Comparison of ENCODE assay signal across 1 cellular context in the genomic region with DNA sequence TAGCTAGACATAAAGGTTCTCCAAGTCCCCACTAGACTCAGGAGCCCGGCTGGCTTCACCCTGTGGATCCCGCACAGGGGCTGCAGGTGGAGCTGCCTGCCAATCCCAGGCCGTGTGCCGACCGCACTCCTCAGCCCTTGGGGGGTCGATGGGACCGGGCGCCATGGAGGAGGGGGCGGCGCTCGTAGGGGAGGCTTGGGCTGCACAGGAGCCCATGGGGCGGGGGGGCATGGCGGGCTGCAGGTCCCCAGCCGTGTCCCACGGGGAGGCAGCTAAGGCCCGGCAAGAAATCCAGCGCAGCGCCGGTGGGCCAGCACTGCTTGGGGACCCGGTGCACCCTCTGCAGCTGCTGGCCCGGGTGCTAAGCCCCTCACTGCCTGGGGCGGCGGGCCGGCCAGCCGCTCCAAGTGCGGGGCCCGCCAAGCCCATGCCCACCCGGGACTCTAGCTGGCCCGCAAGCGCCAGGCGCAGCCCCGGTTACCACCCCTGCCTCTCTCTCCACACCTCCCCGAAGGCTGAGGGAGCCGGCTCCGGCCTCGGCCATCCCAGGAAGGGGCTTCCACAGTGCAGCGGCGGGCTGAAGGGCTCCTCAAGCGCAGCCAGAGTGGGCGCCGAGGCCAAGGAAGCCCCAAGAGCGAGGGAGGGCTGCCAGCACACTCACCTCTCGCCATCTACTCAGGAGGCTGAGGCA.
TF ChIP-seq lines count a peak whose summit lies in the region.

No MANE protein-coding gene starts in this region.

TF ChIP-seq in WTC11, 78 proteins besides CTCF, POLR2A, EP300 and RAD21 (continued from another document):
- TF ChIP-seq ESRRA (CRISPR knock-in tag; IDR thresholded peaks at IDR 0.05; ENCODE audit: borderline replicate concordance) (no peak), NR2C2 (CRISPR knock-in tag; IDR thresholded peaks at IDR 0.05) (no peak), HMGXB4 (CRISPR knock-in tag; IDR thresholded peaks at IDR 0.05) (no peak), STAT6 (CRISPR knock-in tag; conservative IDR thresholded peaks at IDR 0.05; ENCODE audit: low read depth) (no peak)
- TF ChIP-seq, protein P1, sequence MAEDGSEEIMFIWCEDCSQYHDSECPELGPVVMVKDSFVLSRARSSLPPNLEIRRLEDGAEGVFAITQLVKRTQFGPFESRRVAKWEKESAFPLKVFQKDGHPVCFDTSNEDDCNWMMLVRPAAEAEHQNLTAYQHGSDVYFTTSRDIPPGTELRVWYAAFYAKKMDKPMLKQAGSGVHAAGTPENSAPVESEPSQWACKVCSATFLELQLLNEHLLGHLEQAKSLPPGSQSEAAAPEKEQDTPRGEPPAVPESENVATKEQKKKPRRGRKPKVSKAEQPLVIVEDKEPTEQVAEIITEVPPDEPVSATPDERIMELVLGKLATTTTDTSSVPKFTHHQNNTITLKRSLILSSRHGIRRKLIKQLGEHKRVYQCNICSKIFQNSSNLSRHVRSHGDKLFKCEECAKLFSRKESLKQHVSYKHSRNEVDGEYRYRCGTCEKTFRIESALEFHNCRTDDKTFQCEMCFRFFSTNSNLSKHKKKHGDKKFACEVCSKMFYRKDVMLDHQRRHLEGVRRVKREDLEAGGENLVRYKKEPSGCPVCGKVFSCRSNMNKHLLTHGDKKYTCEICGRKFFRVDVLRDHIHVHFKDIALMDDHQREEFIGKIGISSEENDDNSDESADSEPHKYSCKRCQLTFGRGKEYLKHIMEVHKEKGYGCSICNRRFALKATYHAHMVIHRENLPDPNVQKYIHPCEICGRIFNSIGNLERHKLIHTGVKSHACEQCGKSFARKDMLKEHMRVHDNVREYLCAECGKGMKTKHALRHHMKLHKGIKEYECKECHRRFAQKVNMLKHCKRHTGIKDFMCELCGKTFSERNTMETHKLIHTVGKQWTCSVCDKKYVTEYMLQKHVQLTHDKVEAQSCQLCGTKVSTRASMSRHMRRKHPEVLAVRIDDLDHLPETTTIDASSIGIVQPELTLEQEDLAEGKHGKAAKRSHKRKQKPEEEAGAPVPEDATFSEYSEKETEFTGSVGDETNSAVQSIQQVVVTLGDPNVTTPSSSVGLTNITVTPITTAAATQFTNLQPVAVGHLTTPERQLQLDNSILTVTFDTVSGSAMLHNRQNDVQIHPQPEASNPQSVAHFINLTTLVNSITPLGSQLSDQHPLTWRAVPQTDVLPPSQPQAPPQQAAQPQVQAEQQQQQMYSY (CRISPR knock-in tag; IDR thresholded peaks at IDR 0.05), result peak; percentile 66
- TF ChIP-seq, protein P2, sequence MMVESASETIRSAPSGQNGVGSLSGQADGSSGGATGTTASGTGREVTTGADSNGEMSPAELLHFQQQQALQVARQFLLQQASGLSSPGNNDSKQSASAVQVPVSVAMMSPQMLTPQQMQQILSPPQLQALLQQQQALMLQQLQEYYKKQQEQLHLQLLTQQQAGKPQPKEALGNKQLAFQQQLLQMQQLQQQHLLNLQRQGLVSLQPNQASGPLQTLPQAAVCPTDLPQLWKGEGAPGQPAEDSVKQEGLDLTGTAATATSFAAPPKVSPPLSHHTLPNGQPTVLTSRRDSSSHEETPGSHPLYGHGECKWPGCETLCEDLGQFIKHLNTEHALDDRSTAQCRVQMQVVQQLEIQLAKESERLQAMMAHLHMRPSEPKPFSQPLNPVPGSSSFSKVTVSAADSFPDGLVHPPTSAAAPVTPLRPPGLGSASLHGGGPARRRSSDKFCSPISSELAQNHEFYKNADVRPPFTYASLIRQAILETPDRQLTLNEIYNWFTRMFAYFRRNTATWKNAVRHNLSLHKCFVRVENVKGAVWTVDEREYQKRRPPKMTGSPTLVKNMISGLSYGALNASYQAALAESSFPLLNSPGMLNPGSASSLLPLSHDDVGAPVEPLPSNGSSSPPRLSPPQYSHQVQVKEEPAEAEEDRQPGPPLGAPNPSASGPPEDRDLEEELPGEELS (CRISPR knock-in tag; IDR thresholded peaks at IDR 0.05), result no peak
TF ChIP-seq in WTC11: peak in this region for 1.
